24 cellular contexts compared by ENCODE assay signal in the genomic region with DNA sequence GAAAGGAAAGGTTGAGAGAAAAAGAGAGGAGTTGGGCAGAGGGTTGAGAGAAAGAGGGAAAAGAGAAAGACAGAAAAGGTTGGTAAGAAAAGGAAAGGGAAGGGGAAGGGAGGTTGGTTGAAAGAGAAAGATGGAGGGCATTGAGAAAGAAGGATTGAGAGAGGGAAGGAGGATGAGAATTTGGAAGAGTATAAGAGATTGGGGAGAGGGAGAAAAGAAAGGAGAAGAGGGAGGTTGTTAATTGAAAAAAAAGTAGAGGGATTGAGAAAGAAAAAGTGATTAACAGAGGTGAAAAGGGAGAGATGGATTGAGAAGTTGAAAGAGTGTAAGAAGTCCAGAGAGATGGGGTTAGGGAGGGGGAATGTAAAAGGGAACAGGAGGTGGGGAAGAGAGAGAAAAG. TPM values are rescaled to one million over a fixed set of nuclear protein-coding genes. Genes with fewer than 3 reads are reported as not detected.
DNase-seq lines count a peak whose midpoint lies in the region; ATAC-seq, FAIRE-seq and TF ChIP-seq lines count a peak whose summit lies in the region.
"Had no signal": no experiment of that assay in that cellular context is flagged by ENCODE, and none has a peak within 500 bp of the region (broad histone marks: within the 10 kb centered on the region; RNA-seq: fewer than 3 reads in every experiment).

No MANE protein-coding gene starts in this region.

- no peaks in the 10 kb centered on the region for H3K9me3 ChIP-seq in CD8-positive, alpha-beta T cell (ENCODE audit: low read length)
- H3K9me3 ChIP-seq in HEK293 (ENCODE audit: control insufficient read depth, insufficient read depth, low read depth, low read length) (no peaks in the 10 kb centered on the region), K562 (replicated peaks; ENCODE audit: control insufficient read depth, insufficient read depth, low read depth, low read length) (no peaks in the 10 kb centered on the region), neural progenitor cell (ENCODE audit: low read depth) (no peaks in the 10 kb centered on the region)
- H3K9me3 ChIP-seq: BE2C, BLaER1, Caco-2 had no signal

- ATAC-seq in CD8-positive, alpha-beta T cell: no peak
- ATAC-seq in K562: no peak
- no peak for ATAC-seq in GM21529 (IDR thresholded peaks at IDR 0.05; ENCODE audit: unreplicated experiment)

- no TSS peak for BruUV-seq in K562 (replicated peaks; lab: Mats Ljungman, UMichigan)

- TF ChIP-seq POLR2A in K562 (conservative IDR thresholded peaks at IDR 0.05): no peak

- no peak overlapping the region for H3K27ac Mint-ChIP-seq in CD8-positive, alpha-beta T cell
- H3K27ac Mint-ChIP-seq in neural progenitor cell (no peak overlapping the region), HFFc6 (no peak overlapping the region)
- H3K27ac Mint-ChIP-seq in activated T-helper 1 cell treated with anti-CD3 and anti-CD28 coated beads, Interleukin-12 subunit alpha, Interleukin-12 subunit beta, Interleukin-2, Interleukin-4 antibody, amounts not matched to agents 30 ng/mL and 10 ng/mL and 1 ng/mL, durations not matched to agents 14 hours and 24 hours and 36 hours: no peak overlapping the region
- H3K27ac Mint-ChIP-seq: CD14-positive monocyte had no signal

- no peak overlapping the region for H3K4me3 ChIP-seq in CD8-positive, alpha-beta T cell (ENCODE audit: low read depth, low read length)
- H3K4me3 ChIP-seq in HEK293 (ENCODE audit: low read depth, low read length) (no peak overlapping the region), K562 (no peak overlapping the region), neural progenitor cell (no peak overlapping the region)
- H3K4me3 ChIP-seq: BLaER1, GM12878 had no signal

- POLR2A ChIA-PET in CD8-positive, alpha-beta T cell (lab: Charles Lee): no interaction called here
- POLR2A ChIA-PET in HEK293 (lab: Yijun Ruan, JAX) (no interaction called here), K562 (lab: Yijun Ruan, JAX) (no interaction called here)

- in situ Hi-C loops in K562 (cut with MboI): no loop called here

- no peak overlapping the region for H3K4me3 Mint-ChIP-seq in CD8-positive, alpha-beta T cell
- H3K4me3 Mint-ChIP-seq in neural progenitor cell (no peak overlapping the region), HFFc6 (no peak overlapping the region)
- no peak overlapping the region for H3K4me3 Mint-ChIP-seq in activated T-helper 1 cell treated with anti-CD3 and anti-CD28 coated beads, Interleukin-12 subunit alpha, Interleukin-12 subunit beta, Interleukin-2, Interleukin-4 antibody, amounts not matched to agents 30 ng/mL and 10 ng/mL and 1 ng/mL, durations not matched to agents 14 hours and 24 hours and 36 hours
- H3K4me3 Mint-ChIP-seq: CD4-positive, alpha-beta memory T cell; CD4-positive, CD25-positive, alpha-beta regulatory T cell had no signal

- peak; percentile 30 for TF ChIP-seq CTCF in CD8-positive, alpha-beta T cell (IDR thresholded peaks at IDR 0.05)
- no peak for TF ChIP-seq CTCF in HEK293 (tag by site-specific recombination; IDR thresholded peaks at IDR 0.05)
- no peak for TF ChIP-seq CTCF in K562 (IDR thresholded peaks at IDR 0.05 in 2 of 3, conservative IDR thresholded peaks at IDR 0.05 in 1 of 3; ENCODE audit: insufficient read depth in 2 of 3, low read depth in 1 of 3, low read length in 3 of 3)
- TF ChIP-seq CTCF in neural progenitor cell (IDR thresholded peaks at IDR 0.05): no peak
- TF ChIP-seq CTCF in HFFc6 (IDR thresholded peaks at IDR 0.05): no peak

- no peak overlapping the region for H3K9ac ChIP-seq in K562 (ENCODE audit: insufficient read depth in 1 of 2, low read depth in 2 of 2, low read length in 2 of 2)
- no peak overlapping the region for H3K9ac ChIP-seq in neural progenitor cell
- H3K9ac ChIP-seq: BLaER1 had no signal

- FAIRE-seq in K562 (lab: Jason Lieb, UNC): no peak
- FAIRE-seq: A204.1, D721Med, GM12878, GM12892, GM18507 had no signal

- H3K4me1 Mint-ChIP-seq in CD8-positive, alpha-beta T cell (ENCODE audit: low read depth): no peaks in the 10 kb centered on the region
- H3K4me1 Mint-ChIP-seq in neural progenitor cell: no peaks in the 10 kb centered on the region
- no peaks in the 10 kb centered on the region for H3K4me1 Mint-ChIP-seq in HFFc6 (ENCODE audit: low read depth)
- H3K4me1 Mint-ChIP-seq in activated T-helper 1 cell treated with anti-CD3 and anti-CD28 coated beads, Interleukin-12 subunit alpha, Interleukin-12 subunit beta, Interleukin-2, Interleukin-4 antibody, amounts not matched to agents 30 ng/mL and 10 ng/mL and 1 ng/mL, durations not matched to agents 14 hours and 24 hours and 36 hours (ENCODE audit: low read depth): no peaks in the 10 kb centered on the region
- H3K4me1 Mint-ChIP-seq: CD14-positive monocyte; CD4-positive, alpha-beta memory T cell; CD4-positive, CD25-positive, alpha-beta regulatory T cell had no signal

- no peaks in the 10 kb centered on the region for H3K36me3 Mint-ChIP-seq in CD8-positive, alpha-beta T cell
- H3K36me3 Mint-ChIP-seq in neural progenitor cell (no peaks in the 10 kb centered on the region), HFFc6 (ENCODE audit: low read depth) (no peaks in the 10 kb centered on the region)
- no peaks in the 10 kb centered on the region for H3K36me3 Mint-ChIP-seq in activated T-helper 1 cell treated with anti-CD3 and anti-CD28 coated beads, Interleukin-12 subunit alpha, Interleukin-12 subunit beta, Interleukin-2, Interleukin-4 antibody, amounts not matched to agents 30 ng/mL and 10 ng/mL and 1 ng/mL, durations not matched to agents 14 hours and 24 hours and 36 hours (ENCODE audit: low read depth)
- H3K36me3 Mint-ChIP-seq: CD14-positive monocyte; CD4-positive, alpha-beta memory T cell; CD4-positive, CD25-positive, alpha-beta regulatory T cell had no signal

- no peaks in the 10 kb centered on the region for H3F3A ChIP-seq in neural progenitor cell (ENCODE audit: low read depth)

- H2AFZ ChIP-seq in K562 (ENCODE audit: low read depth, low read length) (no peak overlapping the region), neural progenitor cell (replicated peaks) (peak overlapping the region; percentile 64)

- no peaks in the 10 kb centered on the region for H3K9me3 Mint-ChIP-seq in CD8-positive, alpha-beta T cell
- H3K9me3 Mint-ChIP-seq in neural progenitor cell (no peaks in the 10 kb centered on the region), HFFc6 (no peaks in the 10 kb centered on the region)
- no peaks in the 10 kb centered on the region for H3K9me3 Mint-ChIP-seq in activated T-helper 1 cell treated with anti-CD3 and anti-CD28 coated beads, Interleukin-12 subunit alpha, Interleukin-12 subunit beta, Interleukin-2, Interleukin-4 antibody, amounts not matched to agents 30 ng/mL and 10 ng/mL and 1 ng/mL, durations not matched to agents 14 hours and 24 hours and 36 hours

- intact Hi-C loops in CD8-positive, alpha-beta T cell (cut with DNase I, micrococcal nuclease): no loop called here
- intact Hi-C loops in K562 (cut with micrococcal nuclease): no loop called here
- intact Hi-C loops in activated T-helper 1 cell treated with anti-CD3 and anti-CD28 coated beads, Interleukin-12 subunit alpha, Interleukin-12 subunit beta, Interleukin-2, Interleukin-4 antibody, amounts not matched to agents 30 ng/mL and 10 ng/mL and 1 ng/mL, durations not matched to agents 14 hours and 24 hours and 36 hours (cut with micrococcal nuclease): no loop called here

- H4K20me1 ChIP-seq in K562 (replicated peaks; ENCODE audit: control insufficient read depth, insufficient read depth, low read length): no peaks in the 10 kb centered on the region
- H4K20me1 ChIP-seq in neural progenitor cell (ENCODE audit: low read depth): no peaks in the 10 kb centered on the region
- H4K20me1 ChIP-seq: BLaER1 had no signal

- no peaks in the 10 kb centered on the region for H3K36me3 ChIP-seq in CD8-positive, alpha-beta T cell (ENCODE audit: insufficient read depth, low read length)
- no peaks in the 10 kb centered on the region for H3K36me3 ChIP-seq in HEK293 (ENCODE audit: control insufficient read depth in 2 of 2, insufficient read depth in 1 of 2, low read length in 2 of 2)
- no peaks in the 10 kb centered on the region for H3K36me3 ChIP-seq in K562 (ENCODE audit: control insufficient read depth, insufficient read depth, low read length)
- H3K36me3 ChIP-seq in neural progenitor cell: no peaks in the 10 kb centered on the region
- H3K36me3 ChIP-seq: BE2C, BLaER1 had no signal

- CTCF ChIA-PET in CD8-positive, alpha-beta T cell (lab: Charles Lee): no interaction called here
- CTCF ChIA-PET in HEK293 (lab: Yijun Ruan, JAX): no interaction called here
- CTCF ChIA-PET in K562 (lab: Yijun Ruan, JAX; ENCODE audit: low intra/inter-chr PET ratio): no interaction called here

- no peaks in the 10 kb centered on the region for H3K27me3 ChIP-seq in CD8-positive, alpha-beta T cell (ENCODE audit: insufficient read depth, low read length)
- H3K27me3 ChIP-seq in K562 (ENCODE audit: control insufficient read depth in 2 of 2, insufficient read depth in 2 of 2, low read length in 2 of 2): no peaks in the 10 kb centered on the region; a peak in 2 of 5 replicates
- H3K27me3 ChIP-seq in neural progenitor cell: no peaks in the 10 kb centered on the region
- H3K27me3 ChIP-seq: BLaER1 had no signal

- H3K4me2 ChIP-seq in K562 (ENCODE audit: insufficient read depth, low read length): no peak overlapping the region
- no peak overlapping the region for H3K4me2 ChIP-seq in neural progenitor cell
- H3K4me2 ChIP-seq: BLaER1 had no signal

- H3K27ac ChIP-seq in CD8-positive, alpha-beta T cell (ENCODE audit: low read depth, low read length): no peak overlapping the region
- H3K27ac ChIP-seq in HEK293 (ENCODE audit: extremely low read depth, low read depth, low read length) (no peak overlapping the region), K562 (ENCODE audit: extremely low read depth, low read depth, low read length) (no peak overlapping the region), neural progenitor cell (no peak overlapping the region)
- H3K27ac ChIP-seq: BLaER1 had no signal

- no peaks in the 10 kb centered on the region for H3K9me1 ChIP-seq in K562 (ENCODE audit: control insufficient read depth, insufficient read depth, low read length)

- no peak for TF ChIP-seq EP300 in K562 (IDR thresholded peaks at IDR 0.05; ENCODE audit: low read length)

- no peak for TF ChIP-seq RAD21 in K562 (CRISPR knock-in tag; conservative IDR thresholded peaks at IDR 0.05 in 1 of 2, IDR thresholded peaks at IDR 0.05 in 1 of 2)

- no peaks in the 10 kb centered on the region for H3K79me2 ChIP-seq in K562 (ENCODE audit: control insufficient read depth, insufficient read depth, low read length)
- H3K79me2 ChIP-seq in neural progenitor cell (ENCODE audit: low read depth): no peaks in the 10 kb centered on the region

- no peak for DNase-seq in CD8-positive, alpha-beta T cell
- DNase-seq in K562 (ENCODE audit: extremely low read depth in 1 of 4, low spot score in 3 of 4) (no peak), neural progenitor cell (ENCODE audit: low spot score) (no peak), HFFc6 (no peak)
- DNase-seq in activated T-helper 1 cell treated with anti-CD3 and anti-CD28 coated beads, Interleukin-12 subunit alpha, Interleukin-12 subunit beta, Interleukin-2, Interleukin-4 antibody, amounts not matched to agents 30 ng/mL and 10 ng/mL and 1 ng/mL, durations not matched to agents 14 hours and 24 hours and 36 hours (ENCODE audit: low spot score): no peak
- DNase-seq: 8988T; ACHN; BE2C; C1 segment of cervical spinal cord; Caco-2; Calu3; CD4-positive, alpha-beta memory T cell; CD4-positive, CD25-positive, alpha-beta regulatory T cell; DMS79 treated with DMSO at 0.1 percent for 48 hours; GDM1 had no signal

- H3K4me1 ChIP-seq in CD8-positive, alpha-beta T cell (ENCODE audit: insufficient read depth, low read length): no peaks in the 10 kb centered on the region
- H3K4me1 ChIP-seq in HEK293 (ENCODE audit: control insufficient read depth, insufficient read depth, low read length): no peaks in the 10 kb centered on the region
- H3K4me1 ChIP-seq in K562 (replicated peaks in 1 of 2; ENCODE audit: control insufficient read depth in 2 of 2, insufficient read depth in 2 of 2, low read length in 2 of 2): no peaks in the 10 kb centered on the region
- H3K4me1 ChIP-seq in neural progenitor cell: no peaks in the 10 kb centered on the region
- H3K4me1 ChIP-seq: BE2C, BLaER1, Caco-2 had no signal

- H3K27me3 Mint-ChIP-seq in CD8-positive, alpha-beta T cell (ENCODE audit: low read depth): peaks cover 19% of the 10 kb centered on the region
- H3K27me3 Mint-ChIP-seq in neural progenitor cell (ENCODE audit: insufficient read depth, low read depth) (no peaks in the 10 kb centered on the region), HFFc6 (ENCODE audit: insufficient read depth) (no peaks in the 10 kb centered on the region; the same call in 1 of the 2 replicates)
- peaks cover 21% of the 10 kb centered on the region for H3K27me3 Mint-ChIP-seq in activated T-helper 1 cell treated with anti-CD3 and anti-CD28 coated beads, Interleukin-12 subunit alpha, Interleukin-12 subunit beta, Interleukin-2, Interleukin-4 antibody, amounts not matched to agents 30 ng/mL and 10 ng/mL and 1 ng/mL, durations not matched to agents 14 hours and 24 hours and 36 hours (ENCODE audit: insufficient read depth)

RNA-seq across cellular contexts. Expression of gene ERGIC2, which starts 21.5 kb away (rescaled TPM):
- 10 to 100 TPM; 25.4 to 33.2 TPM for total RNA-seq in CD8-positive, alpha-beta T cell
- 22.5 and 49.5 TPM in 2 replicates for total RNA-seq in K562 (2011; cell fraction: chromatin; rRNA removed; ENCODE audit: low replicate concordance)
- total RNA-seq in K562 (2011; cell fraction: nucleolus; rRNA removed): 18.8 and 24.6 TPM in 2 replicates
- total RNA-seq in K562 (2011; cell fraction: nucleoplasm; rRNA removed): 41.5 and 45.3 TPM in 2 replicates
- total RNA-seq in K562 (2014; rRNA removed) (24.1 and 26.2 TPM in 2 replicates), K562 (2014; rRNA removed; fragmentation: Illumina TruSeq; extraction: Trizol) (87.1 and 96.5 TPM in 2 replicates), K562 (2015; rRNA removed; fragmentation: Illumina TruSeq; extraction: Trizol) (64.6 and 75.7 TPM in 2 replicates), K562 (2021) (56.3 and 61.0 TPM in 2 replicates), neural progenitor cell (ENCODE audit: low replicate concordance) (48.3 and 108 TPM in 2 replicates)
- polyA plus RNA-seq in K562 (2011; rRNA removed) (37.9 and 54.9 TPM in 2 replicates), K562 (2014; fragmentation: Illumina TruSeq; extraction: Trizol) (60.6 and 86.2 TPM in 2 replicates), K562 (2014; fragmentation: Nextera tagmentation; extraction: Ambion mirVana) (100 to 1,000 TPM; 151 to 180 TPM), K562 (2014; rRNA removed) (34.5 and 35.2 TPM in 2 replicates)
- 11.3 and 30.3 TPM in 2 replicates for polyA plus RNA-seq in K562 (2011; cell fraction: cytosol; rRNA removed)
- 10.0 and 16.6 TPM in 2 replicates for polyA plus RNA-seq in K562 (2011; cell fraction: nucleus; rRNA removed)
- polyA plus RNA-seq in K562 (2012): 41.8 and 49.5 TPM in 2 replicates
- polyA minus RNA-seq in K562 (2011; rRNA and poly(A)+ RNA removed): 32.7 and 39.5 TPM in 2 replicates
- 8.1 and 17.3 TPM in 2 replicates for polyA minus RNA-seq in K562 (2011; cell fraction: cytosol; rRNA and poly(A)+ RNA removed)
- 30.0 and 60.5 TPM in 2 replicates for polyA minus RNA-seq in K562 (2011; cell fraction: nucleus; rRNA and poly(A)+ RNA removed)
- 100 to 1,000 TPM; 131 to 161 (median 152) TPM for total RNA-seq in HFFc6 (2021; fragmentation: NEBNext Ultra II Directional; extraction: Animal tissue kit (Norgen Biotek cat#: 25700))
- total RNA-seq in activated T-helper 1 cell treated with anti-CD3 and anti-CD28 coated beads, Interleukin-12 subunit alpha, Interleukin-12 subunit beta, Interleukin-2, Interleukin-4 antibody, amounts not matched to agents 30 ng/mL and 10 ng/mL and 1 ng/mL, durations not matched to agents 14 hours and 24 hours and 36 hours: 94.9 and 105 TPM in 2 replicates
